1 cellular context compared by ENCODE assay signal in genomic region chr1:160606611-160607010, GRCh38.
TF ChIP-seq lines count a peak whose summit lies in the region.

No MANE protein-coding gene starts in this region.

TF ChIP-seq in K562, 482 proteins besides CTCF, POLR2A, EP300 and RAD21 (continued from another document):
- TF ChIP-seq ZNF639 (CRISPR knock-in tag; conservative IDR thresholded peaks at IDR 0.05 in 1 of 2, IDR thresholded peaks at IDR 0.05 in 1 of 2) (peak in 1 of 2 experiments; percentile 60; a peak in 1 of 4 replicates), ARHGAP35 (IDR thresholded peaks at IDR 0.05; ENCODE audit: partially characterized antibody) (no peak), RNF2 (IDR thresholded peaks at IDR 0.05) (no peak), TAF1 (IDR thresholded peaks at IDR 0.05; ENCODE audit: control insufficient read depth, extremely low read depth, insufficient read depth, low read length, severe bottlenecking) (no peak)
